1 cellular context compared by ENCODE assay signal in the genomic region with DNA sequence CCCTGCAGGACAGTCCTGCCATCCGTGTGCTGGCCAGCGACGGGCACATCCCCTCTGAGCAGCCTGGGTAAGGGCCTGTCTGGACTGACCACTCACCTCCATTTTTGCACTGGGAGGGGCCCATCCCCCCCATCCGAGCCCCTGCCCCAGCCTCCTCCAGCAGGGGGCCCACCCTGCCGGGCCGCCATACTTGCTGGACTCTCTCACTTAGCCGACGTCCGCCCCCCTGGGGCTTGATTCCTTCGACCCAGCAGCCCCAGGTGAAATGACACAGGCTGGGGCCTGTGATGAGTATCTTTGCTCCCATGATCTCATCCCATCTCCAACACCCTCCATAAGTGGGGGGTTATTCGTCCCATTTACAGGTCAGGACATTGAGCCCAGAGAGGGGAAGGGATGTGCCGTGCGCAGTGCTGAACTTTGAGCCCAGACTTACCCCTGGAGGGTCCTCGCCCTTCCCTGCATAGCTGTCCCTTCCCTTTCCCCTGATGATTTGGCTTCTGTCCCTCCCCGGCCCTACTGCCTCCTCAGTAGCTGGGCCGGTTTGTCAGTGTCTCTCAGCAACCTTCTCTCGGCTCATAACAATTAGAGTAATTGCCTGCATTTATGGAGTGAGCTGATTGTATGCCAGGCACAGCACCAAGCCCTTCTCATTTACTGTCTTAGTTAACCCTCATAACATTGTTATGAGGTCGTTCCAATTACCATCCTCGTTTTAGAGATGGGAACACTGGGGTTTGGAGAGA.
TF ChIP-seq lines count a peak whose summit lies in the region.

No MANE protein-coding gene starts in this region.

TF ChIP-seq in HepG2, 621 proteins besides CTCF, POLR2A, EP300 and RAD21 (continues in another document):
- TF ChIP-seq, protein P1, sequence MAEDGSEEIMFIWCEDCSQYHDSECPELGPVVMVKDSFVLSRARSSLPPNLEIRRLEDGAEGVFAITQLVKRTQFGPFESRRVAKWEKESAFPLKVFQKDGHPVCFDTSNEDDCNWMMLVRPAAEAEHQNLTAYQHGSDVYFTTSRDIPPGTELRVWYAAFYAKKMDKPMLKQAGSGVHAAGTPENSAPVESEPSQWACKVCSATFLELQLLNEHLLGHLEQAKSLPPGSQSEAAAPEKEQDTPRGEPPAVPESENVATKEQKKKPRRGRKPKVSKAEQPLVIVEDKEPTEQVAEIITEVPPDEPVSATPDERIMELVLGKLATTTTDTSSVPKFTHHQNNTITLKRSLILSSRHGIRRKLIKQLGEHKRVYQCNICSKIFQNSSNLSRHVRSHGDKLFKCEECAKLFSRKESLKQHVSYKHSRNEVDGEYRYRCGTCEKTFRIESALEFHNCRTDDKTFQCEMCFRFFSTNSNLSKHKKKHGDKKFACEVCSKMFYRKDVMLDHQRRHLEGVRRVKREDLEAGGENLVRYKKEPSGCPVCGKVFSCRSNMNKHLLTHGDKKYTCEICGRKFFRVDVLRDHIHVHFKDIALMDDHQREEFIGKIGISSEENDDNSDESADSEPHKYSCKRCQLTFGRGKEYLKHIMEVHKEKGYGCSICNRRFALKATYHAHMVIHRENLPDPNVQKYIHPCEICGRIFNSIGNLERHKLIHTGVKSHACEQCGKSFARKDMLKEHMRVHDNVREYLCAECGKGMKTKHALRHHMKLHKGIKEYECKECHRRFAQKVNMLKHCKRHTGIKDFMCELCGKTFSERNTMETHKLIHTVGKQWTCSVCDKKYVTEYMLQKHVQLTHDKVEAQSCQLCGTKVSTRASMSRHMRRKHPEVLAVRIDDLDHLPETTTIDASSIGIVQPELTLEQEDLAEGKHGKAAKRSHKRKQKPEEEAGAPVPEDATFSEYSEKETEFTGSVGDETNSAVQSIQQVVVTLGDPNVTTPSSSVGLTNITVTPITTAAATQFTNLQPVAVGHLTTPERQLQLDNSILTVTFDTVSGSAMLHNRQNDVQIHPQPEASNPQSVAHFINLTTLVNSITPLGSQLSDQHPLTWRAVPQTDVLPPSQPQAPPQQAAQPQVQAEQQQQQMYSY (CRISPR knock-in tag; IDR thresholded peaks at IDR 0.05): no peak
- TF ChIP-seq ZNF839 (CRISPR knock-in tag; IDR thresholded peaks at IDR 0.05; ENCODE audit: borderline replicate concordance): no peak
- TF ChIP-seq REXO4 (CRISPR knock-in tag; IDR thresholded peaks at IDR 0.05; ENCODE audit: borderline replicate concordance): no peak
- TF ChIP-seq MTF1 (CRISPR knock-in tag; IDR thresholded peaks at IDR 0.05): peak; percentile 87
- no peak for TF ChIP-seq ARNT2 (CRISPR knock-in tag; IDR thresholded peaks at IDR 0.05; ENCODE audit: low read depth)
- TF ChIP-seq ZMYM2 (CRISPR knock-in tag; IDR thresholded peaks at IDR 0.05): 0 out of 2 replicates have a peak, but pooled peaks have one; percentile 45
- TF ChIP-seq EHMT2 (IDR thresholded peaks at IDR 0.05; ENCODE audit: borderline replicate concordance, low read depth, low read length): no peak
- no peak for TF ChIP-seq STAG1 (CRISPR knock-in tag; IDR thresholded peaks at IDR 0.05)
- no peak for TF ChIP-seq ZMAT3 (CRISPR knock-in tag; conservative IDR thresholded peaks at IDR 0.05)
- no peak for TF ChIP-seq ZBTB1 (CRISPR knock-in tag; IDR thresholded peaks at IDR 0.05; ENCODE audit: borderline replicate concordance)
- no peak for TF ChIP-seq ZNF776 (CRISPR knock-in tag; IDR thresholded peaks at IDR 0.05)
- peak; percentile 43; the same call in 1 of the 2 replicates for TF ChIP-seq HNF4A (CRISPR knock-in tag; IDR thresholded peaks at IDR 0.05)
- TF ChIP-seq FOXA1 (IDR thresholded peaks at IDR 0.05): no peak
- no peak for TF ChIP-seq FOXA1 (CRISPR knock-in tag; IDR thresholded peaks at IDR 0.05)
- TF ChIP-seq TFAP4 (IDR thresholded peaks at IDR 0.05; ENCODE audit: borderline replicate concordance, low read depth): no peak
- peak; percentile 95 for TF ChIP-seq ZNF629 (CRISPR knock-in tag; conservative IDR thresholded peaks at IDR 0.05)
- TF ChIP-seq TERF1 (CRISPR knock-in tag; IDR thresholded peaks at IDR 0.05): no peak
- no peak for TF ChIP-seq MEIS1 (CRISPR knock-in tag; IDR thresholded peaks at IDR 0.05; ENCODE audit: borderline replicate concordance)
- TF ChIP-seq ZMYM3 (CRISPR knock-in tag; IDR thresholded peaks at IDR 0.05): peak; percentile 45; the same call in 1 of the 2 replicates
- TF ChIP-seq ZNF251 (CRISPR knock-in tag; IDR thresholded peaks at IDR 0.05): no peak
- no peak for TF ChIP-seq MIXL1 (CRISPR knock-in tag; IDR thresholded peaks at IDR 0.05)
- no peak for TF ChIP-seq ZNF7 (CRISPR knock-in tag; IDR thresholded peaks at IDR 0.05)
- TF ChIP-seq ZBED4 (CRISPR knock-in tag; IDR thresholded peaks at IDR 0.05; ENCODE audit: borderline replicate concordance): no peak
- TF ChIP-seq KLF6 (CRISPR knock-in tag; IDR thresholded peaks at IDR 0.05): no peak
- no peak for TF ChIP-seq NONO (IDR thresholded peaks at IDR 0.05)
- TF ChIP-seq NONO (CRISPR knock-in tag; conservative IDR thresholded peaks at IDR 0.05): 0 out of 2 replicates have a peak, but pooled peaks have one; percentile 31
- peak; percentile 94 for TF ChIP-seq ZNF740 (CRISPR knock-in tag; IDR thresholded peaks at IDR 0.05)
- TF ChIP-seq HNF4G (IDR thresholded peaks at IDR 0.05; ENCODE audit: borderline replicate concordance, low read depth, low read length): peak; percentile 10; the same call in 1 of the 2 replicates
- no peak for TF ChIP-seq HNF4G (CRISPR knock-in tag; IDR thresholded peaks at IDR 0.05; ENCODE audit: borderline replicate concordance, low read depth)
- TF ChIP-seq ZNF263 (CRISPR knock-in tag; IDR thresholded peaks at IDR 0.05): no peak
- TF ChIP-seq, protein P2, sequence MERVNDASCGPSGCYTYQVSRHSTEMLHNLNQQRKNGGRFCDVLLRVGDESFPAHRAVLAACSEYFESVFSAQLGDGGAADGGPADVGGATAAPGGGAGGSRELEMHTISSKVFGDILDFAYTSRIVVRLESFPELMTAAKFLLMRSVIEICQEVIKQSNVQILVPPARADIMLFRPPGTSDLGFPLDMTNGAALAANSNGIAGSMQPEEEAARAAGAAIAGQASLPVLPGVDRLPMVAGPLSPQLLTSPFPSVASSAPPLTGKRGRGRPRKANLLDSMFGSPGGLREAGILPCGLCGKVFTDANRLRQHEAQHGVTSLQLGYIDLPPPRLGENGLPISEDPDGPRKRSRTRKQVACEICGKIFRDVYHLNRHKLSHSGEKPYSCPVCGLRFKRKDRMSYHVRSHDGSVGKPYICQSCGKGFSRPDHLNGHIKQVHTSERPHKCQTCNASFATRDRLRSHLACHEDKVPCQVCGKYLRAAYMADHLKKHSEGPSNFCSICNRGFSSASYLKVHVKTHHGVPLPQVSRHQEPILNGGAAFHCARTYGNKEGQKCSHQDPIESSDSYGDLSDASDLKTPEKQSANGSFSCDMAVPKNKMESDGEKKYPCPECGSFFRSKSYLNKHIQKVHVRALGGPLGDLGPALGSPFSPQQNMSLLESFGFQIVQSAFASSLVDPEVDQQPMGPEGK (CRISPR knock-in tag; IDR thresholded peaks at IDR 0.05): peak; percentile 36; the same call in 1 of the 2 replicates
- TF ChIP-seq SETDB1 (CRISPR knock-in tag; IDR thresholded peaks at IDR 0.05; ENCODE audit: borderline replicate concordance): no peak
- TF ChIP-seq GFI1 (CRISPR knock-in tag; IDR thresholded peaks at IDR 0.05; ENCODE audit: borderline replicate concordance): no peak
- TF ChIP-seq ZBTB10 (CRISPR knock-in tag; IDR thresholded peaks at IDR 0.05; ENCODE audit: borderline replicate concordance): no peak
- no peak for TF ChIP-seq LCORL (IDR thresholded peaks at IDR 0.05)
- TF ChIP-seq LCORL (CRISPR knock-in tag; IDR thresholded peaks at IDR 0.05): 0 out of 2 replicates have a peak, but pooled peaks have one; percentile 44
- no peak for TF ChIP-seq ZNF572 (CRISPR knock-in tag; IDR thresholded peaks at IDR 0.05)
- no peak for TF ChIP-seq POGZ (CRISPR knock-in tag; IDR thresholded peaks at IDR 0.05)
- no peak for TF ChIP-seq PTBP1 (IDR thresholded peaks at IDR 0.05; ENCODE audit: low read depth, low read length, poor library complexity, severe bottlenecking)
- TF ChIP-seq ZNF460 (CRISPR knock-in tag; IDR thresholded peaks at IDR 0.05; ENCODE audit: borderline replicate concordance): no peak
- TF ChIP-seq RFX3 (CRISPR knock-in tag; IDR thresholded peaks at IDR 0.05): no peak
- TF ChIP-seq, protein P3, sequence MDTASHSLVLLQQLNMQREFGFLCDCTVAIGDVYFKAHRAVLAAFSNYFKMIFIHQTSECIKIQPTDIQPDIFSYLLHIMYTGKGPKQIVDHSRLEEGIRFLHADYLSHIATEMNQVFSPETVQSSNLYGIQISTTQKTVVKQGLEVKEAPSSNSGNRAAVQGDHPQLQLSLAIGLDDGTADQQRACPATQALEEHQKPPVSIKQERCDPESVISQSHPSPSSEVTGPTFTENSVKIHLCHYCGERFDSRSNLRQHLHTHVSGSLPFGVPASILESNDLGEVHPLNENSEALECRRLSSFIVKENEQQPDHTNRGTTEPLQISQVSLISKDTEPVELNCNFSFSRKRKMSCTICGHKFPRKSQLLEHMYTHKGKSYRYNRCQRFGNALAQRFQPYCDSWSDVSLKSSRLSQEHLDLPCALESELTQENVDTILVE (CRISPR knock-in tag; IDR thresholded peaks at IDR 0.05): no peak
- TF ChIP-seq ZNF326 (CRISPR knock-in tag; IDR thresholded peaks at IDR 0.05; ENCODE audit: borderline replicate concordance): no peak
- TF ChIP-seq, protein P4, sequence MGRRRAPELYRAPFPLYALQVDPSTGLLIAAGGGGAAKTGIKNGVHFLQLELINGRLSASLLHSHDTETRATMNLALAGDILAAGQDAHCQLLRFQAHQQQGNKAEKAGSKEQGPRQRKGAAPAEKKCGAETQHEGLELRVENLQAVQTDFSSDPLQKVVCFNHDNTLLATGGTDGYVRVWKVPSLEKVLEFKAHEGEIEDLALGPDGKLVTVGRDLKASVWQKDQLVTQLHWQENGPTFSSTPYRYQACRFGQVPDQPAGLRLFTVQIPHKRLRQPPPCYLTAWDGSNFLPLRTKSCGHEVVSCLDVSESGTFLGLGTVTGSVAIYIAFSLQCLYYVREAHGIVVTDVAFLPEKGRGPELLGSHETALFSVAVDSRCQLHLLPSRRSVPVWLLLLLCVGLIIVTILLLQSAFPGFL (CRISPR knock-in tag; IDR thresholded peaks at IDR 0.05): no peak
- TF ChIP-seq ONECUT2 (CRISPR knock-in tag; IDR thresholded peaks at IDR 0.05): no peak
- TF ChIP-seq ZNF558 (CRISPR knock-in tag; IDR thresholded peaks at IDR 0.05; ENCODE audit: borderline replicate concordance): no peak
- TF ChIP-seq ZNF589 (CRISPR knock-in tag; conservative IDR thresholded peaks at IDR 0.05): no peak
- TF ChIP-seq SRSF1 (optimal IDR thresholded peaks at IDR 0.05; ENCODE audit: low read depth, low read length): no peak
